Comparison of ENCODE assay signal across 27 cellular contexts in genomic region chr4:141786921-141787320, GRCh38.
"Had no signal": no experiment of that assay in that cellular context is flagged by ENCODE, and none has a peak within 500 bp of the region (broad histone marks: within the 10 kb centered on the region; RNA-seq: fewer than 3 reads in every experiment).

No MANE protein-coding gene starts in this region.

- H3K36me3 ChIP-seq: colonic mucosa, gastroesophageal sphincter, heart left ventricle, left lung, neural progenitor cell, prostate gland, right atrium auricular region, tibial artery had no signal

- H3K27ac ChIP-seq: colonic mucosa, epithelial cell of prostate, foreskin keratinocyte, gastroesophageal sphincter, heart left ventricle, hepatocyte, left lung, neural progenitor cell, prostate gland, right atrium auricular region, testis, tibial artery had no signal

- H3K9ac ChIP-seq: neural progenitor cell had no signal

- H3K4me2 ChIP-seq: hepatocyte, neural progenitor cell had no signal

- H3K4me1 ChIP-seq: colonic mucosa, foreskin keratinocyte, gastroesophageal sphincter, heart left ventricle, left lung, neural progenitor cell, prostate gland, right atrium auricular region, testis had no signal

- H2AFZ ChIP-seq: hepatocyte, neural progenitor cell had no signal

- ATAC-seq: esophagus mucosa; foreskin keratinocyte; gastroesophageal sphincter; heart left ventricle; left lung; mucosa of descending colon; natural killer cell treated with Interleukin-12 subunit alpha and Interleukin-12 subunit beta and Interleukin-15 and Interleukin-18, amount 100 ng/mL, for 72 hours; sciatic nerve; stimulated activated memory B cell treated with anti-CD40 and anti-IgM and Interleukin-4, amounts not matched to agents 10 μg/mL and 1 μg/mL and 100 μg/mL, for 72 hours; stimulated activated naive CD8-positive, alpha-beta T cell treated with anti-CD3 and anti-CD28 coated beads, Interleukin-15, Interleukin-2, amounts not matched to agents 100 U/mL and 50 U/mL, for 24 hours had no signal

- H3K9me3 ChIP-seq: colonic mucosa, gastroesophageal sphincter, heart left ventricle, left lung, mucosa of descending colon, prostate gland, right atrium auricular region, testis, tibial artery had no signal

- H3K4me3 ChIP-seq: colonic mucosa, gastroesophageal sphincter, heart left ventricle, hepatocyte, left lung, mucosa of descending colon, neural progenitor cell, prostate gland, right atrium auricular region, testis, tibial artery had no signal

- H3K27me3 ChIP-seq: colonic mucosa, foreskin keratinocyte, gastroesophageal sphincter, heart left ventricle, hepatocyte, left lung, neural progenitor cell, right atrium auricular region, testis, tibial artery had no signal

- H3K79me2 ChIP-seq: hepatocyte had no signal

- DNase-seq: colonic mucosa; effector CD8-positive, alpha-beta T cell; endodermal cell; foreskin keratinocyte; heart left ventricle; kidney; left cardiac atrium; left lung; mesenchymal stem cell; mucosa of descending colon; naive B cell; stimulated activated CD4-positive, alpha-beta T cell treated with anti-CD3 and anti-CD28 coated beads, Interleukin-2, amount 100 ng/mL, for 24 hours; stimulated activated CD4-positive, alpha-beta T cell treated with anti-CD3 and anti-CD28 coated beads, Interleukin-4, amount 100 ng/mL, for 24 hours; stimulated activated naive CD8-positive, alpha-beta T cell treated with anti-CD3 and anti-CD28 coated beads, Interleukin-15, Interleukin-2, amounts not matched to agents 100 U/mL and 50 U/mL, for 24 hours; substantia nigra; testis; tibial artery had no signal
